11 cellular contexts compared by ENCODE assay signal in genomic region chr2:98908909-98909308, GRCh38. TPM values are rescaled to one million over a fixed set of nuclear protein-coding genes. Genes with fewer than 3 reads are reported as not detected.
DNase-seq lines count a peak whose midpoint lies in the region; ATAC-seq lines count a peak whose summit lies in the region.
"Had no signal": no experiment of that assay in that cellular context is flagged by ENCODE, and none has a peak within 500 bp of the region (broad histone marks: within the 10 kb centered on the region; RNA-seq: fewer than 3 reads in every experiment).

No MANE protein-coding gene starts in this region.

- no peaks in the 10 kb centered on the region for H3K36me3 ChIP-seq in naive thymus-derived CD4-positive, alpha-beta T cell (ENCODE audit: control insufficient read depth in 2 of 3, insufficient read depth in 3 of 3, low read length in 3 of 3)

- H3K4me1 Mint-ChIP-seq in naive thymus-derived CD4-positive, alpha-beta T cell = peaks cover 0 to 40% (median 33%) of the 10 kb centered on the region in 7 donors

- H3K4me3 Mint-ChIP-seq in naive thymus-derived CD4-positive, alpha-beta T cell = peak overlapping the region in 3 of 10 donors; percentile 17 to 64 (median 42)
- H3K4me3 Mint-ChIP-seq: activated naive CD8-positive, alpha-beta T cell had no signal

- peaks cover 0 to 48% (median 10%) of the 10 kb centered on the region in 5 donors for H3K27me3 Mint-ChIP-seq in naive thymus-derived CD4-positive, alpha-beta T cell

- H3K9me3 ChIP-seq in naive thymus-derived CD4-positive, alpha-beta T cell (ENCODE audit: control insufficient read depth in 2 of 3, low read length in 3 of 3) = no peaks in the 10 kb centered on the region

- CTCF ChIA-PET in naive thymus-derived CD4-positive, alpha-beta T cell (lab: Charles Lee) = no interaction called here

- H3K27me3 ChIP-seq in naive thymus-derived CD4-positive, alpha-beta T cell (ENCODE audit: control insufficient read depth in 2 of 2, insufficient read depth in 2 of 2, low read length in 2 of 2) = peaks cover 0 to 5% of the 10 kb centered on the region in 2 donors

- no peaks in the 10 kb centered on the region for H3K36me3 Mint-ChIP-seq in naive thymus-derived CD4-positive, alpha-beta T cell
- H3K36me3 Mint-ChIP-seq: activated naive CD8-positive, alpha-beta T cell had no signal

- peak overlapping the region in 2 of 9 donors; percentile 2 to 7 for H3K27ac Mint-ChIP-seq in naive thymus-derived CD4-positive, alpha-beta T cell
- H3K27ac Mint-ChIP-seq: activated naive CD8-positive, alpha-beta T cell had no signal

- H3K9me3 Mint-ChIP-seq in naive thymus-derived CD4-positive, alpha-beta T cell = no peaks in the 10 kb centered on the region
- H3K9me3 Mint-ChIP-seq: H9 had no signal

- DNase-seq in EH (ENCODE audit: low read depth) = peak; percentile 37
- DNase-seq in NCI-H2171 treated with DMSO at 0.1 percent for 48 hours (lab: John Stamatoyannopoulos, UW) = peak; percentile 81
- DNase-seq in caudate nucleus (lab: John Stamatoyannopoulos, UW) = peak in 5 of 61 donors; percentile 15 to 51 (median 38)
- DNase-seq in naive thymus-derived CD4-positive, alpha-beta T cell = peak in 3 of 9 donors; percentile 7 to 15 (median 7)
- no peak for DNase-seq in glomerular visceral epithelial cell (ENCODE audit: extremely low spot score)
- no peak for DNase-seq in midbrain (lab: John Stamatoyannopoulos, UW)

- POLR2A ChIA-PET in naive thymus-derived CD4-positive, alpha-beta T cell (lab: Charles Lee) = no interaction called here

- no peak overlapping the region for H3K4me3 ChIP-seq in naive thymus-derived CD4-positive, alpha-beta T cell (ENCODE audit: low read length)
- H3K4me3 ChIP-seq: K562 had no signal

- peaks cover 0 to 5% of the 10 kb centered on the region in 2 donors for H3K4me1 ChIP-seq in naive thymus-derived CD4-positive, alpha-beta T cell (ENCODE audit: control insufficient read depth in 2 of 2, insufficient read depth in 2 of 2, low read length in 2 of 2)

- peak; percentile 48 for ATAC-seq in naive thymus-derived CD4-positive, alpha-beta T cell
- ATAC-seq in esophagus mucosa (no peak), GM21526 (IDR thresholded peaks at IDR 0.05; ENCODE audit: low FRiP score, unreplicated experiment) (no peak)
- ATAC-seq: K562 had no signal

- peak overlapping the region; percentile 64 for H3K27ac ChIP-seq in caudate nucleus (ENCODE audit: low read depth, low read length)
- H3K27ac ChIP-seq in naive thymus-derived CD4-positive, alpha-beta T cell (ENCODE audit: low read depth, low read length) = no peak overlapping the region

- intact Hi-C loops in naive thymus-derived CD4-positive, alpha-beta T cell (cut with micrococcal nuclease) = no loop called here

RNA-seq across cellular contexts. Expression of gene CRACDL, which starts 27.1 kb away (rescaled TPM):
- total RNA-seq in naive thymus-derived CD4-positive, alpha-beta T cell = 1 to 10 TPM in 2 of 5 experiments, under 1 TPM in 3; 0.46 to 1.9 (median 0.79) TPM
- under 1 TPM; 0.45 to 0.51 TPM for polyA plus RNA-seq in naive thymus-derived CD4-positive, alpha-beta T cell
- total RNA-seq in esophagus mucosa = 6.6 TPM
- total RNA-seq: K562 had no signal
- polyA plus RNA-seq: K562 had no signal

Comparison
In these comparisons a context has a peak if more than half of its experiments do, and no peak if none do; other contexts are left out.
1. DNase-seq: peak in EH (single experiment) and NCI-H2171 treated with DMSO at 0.1 percent for 48 hours (single experiment); none in glomerular visceral epithelial cell (single experiment) and midbrain (single experiment).